Comparison of ENCODE assay signal across 11 cellular contexts in the genomic region with DNA sequence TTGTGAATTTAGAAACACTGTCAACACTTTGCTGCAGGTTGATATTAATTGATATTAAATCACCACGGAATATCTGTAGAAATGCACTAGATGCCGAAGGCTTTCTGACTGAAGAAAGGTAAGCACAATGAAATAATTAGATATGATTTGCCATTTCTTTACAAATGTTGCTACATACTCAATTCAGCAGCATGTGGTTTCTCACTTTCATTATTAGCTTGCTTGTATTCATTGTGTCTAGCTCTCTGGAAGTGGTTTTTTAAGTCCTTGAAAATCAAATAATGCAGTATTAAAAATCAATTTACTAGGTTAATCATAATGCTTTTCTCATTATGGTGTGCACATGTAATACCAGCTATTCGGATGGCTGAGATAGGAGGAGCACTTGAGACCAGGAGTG.
DNase-seq lines count a peak whose midpoint lies in the region; ATAC-seq, FAIRE-seq and TF ChIP-seq lines count a peak whose summit lies in the region.
"Had no signal": no experiment of that assay in that cellular context is flagged by ENCODE, and none has a peak within 500 bp of the region (broad histone marks: within the 10 kb centered on the region; RNA-seq: fewer than 3 reads in every experiment).

No MANE protein-coding gene starts in this region.

- FAIRE-seq in islet of Langerhans (lab: Jason Lieb, UNC): peak; percentile 66

- H3K4me3 ChIP-seq in coronary artery: no peak overlapping the region
- H3K4me3 ChIP-seq: psoas muscle had no signal

- no peak overlapping the region for H3K27ac ChIP-seq in coronary artery
- H3K27ac ChIP-seq: psoas muscle had no signal

- DNase-seq in iPS-NIHi7 (ENCODE audit: extremely low spot score) (no peak), NCI-H2029 (lab: John Stamatoyannopoulos, UW) (no peak), coronary artery (ENCODE audit: low spot score) (no peak)
- DNase-seq: CD8-positive, alpha-beta T cell; cortex of kidney; psoas muscle; T1000 had no signal

- peak; percentile 52 for ATAC-seq in GM18909 (IDR thresholded peaks at IDR 0.05; ENCODE audit: poor library complexity, unreplicated experiment)
- ATAC-seq in GM21717 (IDR thresholded peaks at IDR 0.05; ENCODE audit: unreplicated experiment): peak; percentile 27
- ATAC-seq in HG03097 (IDR thresholded peaks at IDR 0.05; ENCODE audit: low FRiP score, unreplicated experiment): peak; percentile 22
- ATAC-seq: CD8-positive, alpha-beta T cell; psoas muscle had no signal

- TF ChIP-seq CTCF in coronary artery (IDR thresholded peaks at IDR 0.05): no peak
